Comparison of ENCODE assay signal across 21 cellular contexts in the genomic region with DNA sequence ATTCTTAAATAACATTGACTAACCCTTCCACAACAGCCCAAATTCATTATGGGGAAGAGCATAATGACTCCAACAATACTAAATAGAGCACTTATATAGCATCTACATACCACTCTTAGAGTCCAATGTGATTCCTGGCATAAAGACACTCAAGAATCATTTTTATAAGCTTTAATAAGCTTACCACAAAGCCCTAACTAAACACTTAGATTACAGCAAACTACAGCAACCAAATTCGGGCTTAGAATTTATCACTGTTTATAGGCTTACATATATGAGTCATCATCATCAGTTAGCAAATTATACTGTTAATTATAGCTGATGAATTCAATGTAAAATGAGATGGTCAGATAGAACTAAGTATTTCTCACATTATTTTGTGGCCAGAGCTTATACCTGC. TPM values are rescaled to one million over a fixed set of nuclear protein-coding genes. Genes with fewer than 3 reads are reported as not detected.
A peak's percentile ranks its signal among the peaks of the same experiment; 100 is the strongest.
DNase-seq lines count a peak whose midpoint lies in the region; ATAC-seq and TF ChIP-seq lines count a peak whose summit lies in the region.
"Had no signal": no experiment of that assay in that cellular context is flagged by ENCODE, and none has a peak within 500 bp of the region (broad histone marks: within the 10 kb centered on the region; RNA-seq: fewer than 3 reads in every experiment).

No MANE protein-coding gene starts in this region.

- TF ChIP-seq CTCF in AG09309 (IDR thresholded peaks at IDR 0.05; ENCODE audit: control insufficient read depth, insufficient read depth, low read depth, low read length, missing control alignments) (no peak), HFFc6 (IDR thresholded peaks at IDR 0.05) (no peak), PC-3 (conservative IDR thresholded peaks at IDR 0.05; ENCODE audit: low read depth, low read length) (no peak), retinal pigment epithelial cell (conservative IDR thresholded peaks at IDR 0.05; ENCODE audit: low read depth, low read length) (no peak), mesothelial cell of epicardium (IDR thresholded peaks at IDR 0.05; ENCODE audit: unreplicated experiment) (no peak)

- H3F3A ChIP-seq in PC-3 (ENCODE audit: low read length, unreplicated experiment) = peaks cover under 1% of the 10 kb centered on the region

- POLR2A ChIA-PET in PC-3 (lab: Charles Lee; ENCODE audit: unreplicated experiment) = interaction anchor here (0.5 to 0.6 kb wide), 2 partner anchors 31 to 92 kb away, joined by 4 read pairs; partner anchors contain the start of gene METTL18

- H3K27ac Mint-ChIP-seq in HFFc6 = peak overlapping the region; percentile 31
- H3K27ac Mint-ChIP-seq in mesothelial cell of epicardium = no peak overlapping the region

- H3K27me3 Mint-ChIP-seq in HFFc6 (ENCODE audit: insufficient read depth) (no peaks in the 10 kb centered on the region), mesothelial cell of epicardium (ENCODE audit: low read depth) (no peaks in the 10 kb centered on the region)

- H3K4me1 Mint-ChIP-seq in HFFc6 (ENCODE audit: low read depth) = peaks cover 53% of the 10 kb centered on the region
- peaks cover 36% of the 10 kb centered on the region for H3K4me1 Mint-ChIP-seq in mesothelial cell of epicardium

- H3K27ac ChIP-seq in PC-3 (ENCODE audit: low read length) = no peak overlapping the region
- H3K27ac ChIP-seq: SJSA1 had no signal

- H4K20me1 ChIP-seq in PC-3 (ENCODE audit: low read length) = no peaks in the 10 kb centered on the region

- peaks cover 33% of the 10 kb centered on the region for H3K4me1 ChIP-seq in PC-3 (ENCODE audit: insufficient read depth, low read length)
- H3K4me1 ChIP-seq: BE2C had no signal

- peak; percentile 52 for DNase-seq in AG09309 (ENCODE audit: low read depth)
- no peak for DNase-seq in HFFc6
- DNase-seq in PC-3 = no peak
- DNase-seq in retinal pigment epithelial cell (ENCODE audit: low read depth) = peak; percentile 73
- no peak for DNase-seq in mesothelial cell of epicardium (ENCODE audit: low spot score in 2 of 2, unreplicated experiment in 2 of 2)
- DNase-seq in putamen (ENCODE audit: low spot score) = no peak
- no peak for DNase-seq in ureter (ENCODE audit: low spot score)
- DNase-seq: BE2C, DMS79, H7, Karpas-422, MM.1S, NCI-H1092, NCI-H1436, NCI-H187 treated with DMSO at 0.1 percent for 48 hours, NCI-H345, NCI-H524, OCI-M1, T-helper 1 cell had no signal

- H3K27me3 ChIP-seq in PC-3 (ENCODE audit: low read length) = no peaks in the 10 kb centered on the region
- H3K27me3 ChIP-seq: BE2C, SJSA1 had no signal

- no peaks in the 10 kb centered on the region for H3K9me2 ChIP-seq in PC-3 (replicated peaks; ENCODE audit: low read length)

- H3K36me3 Mint-ChIP-seq in HFFc6 (ENCODE audit: low read depth) (peaks cover 30% of the 10 kb centered on the region), mesothelial cell of epicardium (peaks cover 30% of the 10 kb centered on the region)

- peak; percentile 57 for ATAC-seq in PC-3
- ATAC-seq: Right ventricle myocardium inferior had no signal

- peaks cover 6% of the 10 kb centered on the region; the same call in 1 of the 2 replicates for H3K36me3 ChIP-seq in PC-3 (ENCODE audit: low read depth, low read length)

- no peak overlapping the region for H3K4me3 Mint-ChIP-seq in HFFc6
- no peak overlapping the region for H3K4me3 Mint-ChIP-seq in mesothelial cell of epicardium

- H3K4me2 ChIP-seq in PC-3 (ENCODE audit: low read length) = no peak overlapping the region

- H3K9ac ChIP-seq in PC-3 (ENCODE audit: low read length) = no peak overlapping the region

- H3K9me3 ChIP-seq in PC-3 (ENCODE audit: low read length) = no peaks in the 10 kb centered on the region
- H3K9me3 ChIP-seq: BE2C, SJSA1 had no signal

- CTCF ChIA-PET in PC-3 (lab: Charles Lee) = no interaction called here

- intact Hi-C loops in PC-3 (cut with micrococcal nuclease) = no loop called here

- H2AFZ ChIP-seq in PC-3 (ENCODE audit: low read length) = no peak overlapping the region

- H3K79me2 ChIP-seq in PC-3 (ENCODE audit: low read length) = peaks cover 30% of the 10 kb centered on the region

- H3K4me3 ChIP-seq in AG09309 (ENCODE audit: control insufficient read depth, low read depth, low read length) (no peak overlapping the region), PC-3 (ENCODE audit: low read length) (no peak overlapping the region), retinal pigment epithelial cell (ENCODE audit: low read length) (no peak overlapping the region)
- H3K4me3 ChIP-seq: SJSA1 had no signal

- BruUV-seq in PC-3 (replicated peaks; lab: Mats Ljungman, UMichigan) = no TSS peak

- H3K9me3 Mint-ChIP-seq in HFFc6 (no peaks in the 10 kb centered on the region), mesothelial cell of epicardium (no peaks in the 10 kb centered on the region)

RNA-seq across cellular contexts. Expression of gene SCYL3, which starts 7.3 kb away (rescaled TPM):
- 1 to 10 TPM; 4.4 to 5.2 (median 4.7) TPM for total RNA-seq in HFFc6 (2021; fragmentation: NEBNext Ultra II Directional; extraction: Animal tissue kit (Norgen Biotek cat#: 25700))
- total RNA-seq in PC-3 (2014; rRNA removed) (3.1 and 3.6 TPM in 2 replicates), mesothelial cell of epicardium (10.2 to 11.8 TPM (median 10.8 TPM) in 3 replicates), ureter (21.2 TPM)

Comparison
In these comparisons a context has a peak if more than half of its experiments do, and no peak if none do; other contexts are left out.
1. DNase-seq: peak in AG09309 (single experiment) and retinal pigment epithelial cell (single experiment); none in HFFc6 (single experiment), PC-3 (single experiment), mesothelial cell of epicardium (0 of 2), putamen (single experiment) and ureter (single experiment).